In genomic region chr7:132577206-132578049, GRCh38 we compare ENCODE assay signal across 8 cellular contexts. TPM values are rescaled to one million over a fixed set of nuclear protein-coding genes. Genes with fewer than 3 reads are reported as not detected.
DNase-seq lines count a peak whose midpoint lies in the region; ATAC-seq, FAIRE-seq and TF ChIP-seq lines count a peak whose summit lies in the region.

No MANE protein-coding gene starts in this region.

- POLR2A ChIA-PET in H1 (lab: Charles Lee; ENCODE audit: partially characterized antibody): interaction anchor here (1.0 kb wide), 1 partner anchor 157 kb away, joined by 3 read pairs; no protein-coding TSS in a partner anchor

- H3K4me1 ChIP-seq in H1 (replicated peaks in 1 of 4; ENCODE audit: control insufficient read depth in 3 of 4, insufficient read depth in 4 of 4, low read length in 3 of 4) (peaks cover 12 to 41% (median 24%) of the 10 kb centered on the region in 4 experiments), thymus (ENCODE audit: control insufficient read depth, insufficient read depth, low read length) (no peaks in the 10 kb centered on the region)

- H2AFZ ChIP-seq in H1 (ENCODE audit: low read length): peak overlapping the region; percentile 64; the same call in 1 of the 2 replicates

- H3K27me3 ChIP-seq in H1 (replicated peaks in 1 of 4; ENCODE audit: control insufficient read depth in 3 of 4, extremely low read depth in 1 of 4, insufficient read depth in 3 of 4, low read length in 3 of 4): peaks cover 57 to 68% (median 62%) of the 10 kb centered on the region in 4 experiments
- H3K27me3 ChIP-seq in thymus (ENCODE audit: control insufficient read depth, insufficient read depth): peaks cover 68% of the 10 kb centered on the region

- no peak overlapping the region for H3K4ac ChIP-seq in H1 (replicated peaks; ENCODE audit: insufficient read length, low read depth, low read length)

- H3K4me3 Mint-ChIP-seq in memory B cell (peak overlapping the region; percentile 68), HFFc6 (no peak overlapping the region)

- no peak for TF ChIP-seq POLR2A in H1 (IDR thresholded peaks at IDR 0.05; ENCODE audit: control extremely low read depth in 1 of 2, low read depth in 2 of 2, low read length in 2 of 2)

- TF ChIP-seq EP300 in H1 (IDR thresholded peaks at IDR 0.05; ENCODE audit: borderline replicate concordance in 1 of 2, low read depth in 2 of 2, low read length in 2 of 2): no peak

- H3K27me3 Mint-ChIP-seq in memory B cell: peaks cover 26% of the 10 kb centered on the region
- H3K27me3 Mint-ChIP-seq in HFFc6 (ENCODE audit: insufficient read depth): peaks cover 48% of the 10 kb centered on the region

- no peak overlapping the region for H2AK5ac ChIP-seq in H1 (ENCODE audit: low read depth, low read length)

- H3K79me1 ChIP-seq in H1 (ENCODE audit: low read depth, low read length): no peaks in the 10 kb centered on the region

- H3K36me3 ChIP-seq in H1 (ENCODE audit: control insufficient read depth in 2 of 4, insufficient read depth in 4 of 4, low read length in 3 of 4): peaks cover 0 to 4% (median 0%) of the 10 kb centered on the region in 4 experiments; a peak in 1 of 8 replicates
- no peaks in the 10 kb centered on the region for H3K36me3 ChIP-seq in thymus (ENCODE audit: control insufficient read depth, insufficient read depth)

- H3K4me3 ChIP-seq in H1 (ENCODE audit: extremely low read depth in 1 of 4, insufficient read depth in 2 of 4, low read depth in 3 of 4, low read length in 4 of 4) (peak overlapping the region; percentile 32 to 66 (median 52)), thymus (ENCODE audit: low read length) (peak overlapping the region; percentile 38)

- no peaks in the 10 kb centered on the region for H3K36me3 Mint-ChIP-seq in memory B cell
- H3K36me3 Mint-ChIP-seq in HFFc6 (ENCODE audit: low read depth): no peaks in the 10 kb centered on the region

- H3K18ac ChIP-seq in H1 (ENCODE audit: extremely low read depth, low read length): no peak overlapping the region

- H3K9me3 ChIP-seq in H1 (ENCODE audit: insufficient read depth in 2 of 2, low read depth in 1 of 2, low read length in 1 of 2) (no peaks in the 10 kb centered on the region; a peak in 1 of 4 replicates), thymus (ENCODE audit: control insufficient read depth) (no peaks in the 10 kb centered on the region)

- TF ChIP-seq RAD21 in H1 (IDR thresholded peaks at IDR 0.05 in 1 of 2, conservative IDR thresholded peaks at IDR 0.05 in 1 of 2; ENCODE audit: low read depth in 2 of 2, low read length in 2 of 2): peak; percentile 12 to 26; a peak in 3 of 4 replicates

- H3K79me2 ChIP-seq in H1 (ENCODE audit: control insufficient read depth in 1 of 2, insufficient read depth in 2 of 2, low read length in 2 of 2): no peaks in the 10 kb centered on the region

- H2BK12ac ChIP-seq in H1 (ENCODE audit: low read depth, low read length): no peak overlapping the region

- H2BK20ac ChIP-seq in H1 (ENCODE audit: low read length): no peak overlapping the region

- H3K27ac ChIP-seq in H1 (ENCODE audit: low read depth, low read length) (no peak overlapping the region), thymus (ENCODE audit: low read depth) (no peak overlapping the region)

- H2BK15ac ChIP-seq in H1 (ENCODE audit: low read length): no peak overlapping the region

- no peak for TF ChIP-seq CTCF in GM13977 (IDR thresholded peaks at IDR 0.05; ENCODE audit: extremely low read depth, insufficient read depth, missing control alignments)
- peak in 2 of 3 experiments; percentile 15 to 30; a peak in 3 of 4 replicates for TF ChIP-seq CTCF in H1 (IDR thresholded peaks at IDR 0.05; ENCODE audit: control extremely low read depth in 1 of 3, insufficient read depth in 1 of 3, low read depth in 1 of 3, low read length in 3 of 3)
- TF ChIP-seq CTCF in HFFc6 (IDR thresholded peaks at IDR 0.05): no peak

- H2BK120ac ChIP-seq in H1 (replicated peaks; ENCODE audit: low read depth, low read length): no peak overlapping the region

- no peak overlapping the region for H3K23ac ChIP-seq in H1 (ENCODE audit: insufficient read length)

- ATAC-seq in memory B cell (ENCODE audit: low read depth): no peak
- ATAC-seq in GM21786 (IDR thresholded peaks at IDR 0.05; ENCODE audit: unreplicated experiment): no peak

- H4K8ac ChIP-seq in H1 (ENCODE audit: extremely low read depth, insufficient read depth, low read length): 0 out of 2 replicates have a peak overlapping the region, but pooled peaks have one; percentile 47

- H3K4me1 Mint-ChIP-seq in memory B cell (peaks cover 4% of the 10 kb centered on the region), HFFc6 (ENCODE audit: low read depth) (no peaks in the 10 kb centered on the region)

- H3K27ac Mint-ChIP-seq in memory B cell: no peak overlapping the region
- no peak overlapping the region for H3K27ac Mint-ChIP-seq in HFFc6

- peaks cover 13% of the 10 kb centered on the region; the same call in 1 of the 2 replicates for H3K23me2 ChIP-seq in H1 (ENCODE audit: low read depth, low read length)

- DNase-seq in 8988T (peak; percentile 56), GM13977 (ENCODE audit: low spot score) (peak; percentile 50), H1 (ENCODE audit: low read depth in 1 of 2, low spot score in 2 of 2) (peak in 1 of 2 experiments; percentile 75), memory B cell (ENCODE audit: low spot score in 2 of 2) (no peak), HFFc6 (no peak)

- no peak for FAIRE-seq in H1 (lab: Jason Lieb, UNC)

- no peak overlapping the region for H3K14ac ChIP-seq in H1 (ENCODE audit: insufficient read length)

- no peak overlapping the region for H3K9ac ChIP-seq in H1 (replicated peaks in 1 of 4; ENCODE audit: extremely low read depth in 1 of 4, low read depth in 3 of 4, low read length in 3 of 4)

- no peak overlapping the region for H4K91ac ChIP-seq in H1 (replicated peaks; ENCODE audit: insufficient read length, low read length)

- H4K5ac ChIP-seq in H1 (ENCODE audit: insufficient read length, low read depth, low read length): no peak overlapping the region

- no peak overlapping the region for H3K56ac ChIP-seq in H1 (replicated peaks; ENCODE audit: insufficient read length, low read depth, low read length)

- peak overlapping the region; percentile 74 to 84 for H3K4me2 ChIP-seq in H1 (ENCODE audit: insufficient read depth in 1 of 2, low read depth in 2 of 2, low read length in 2 of 2)

- WGBS in H1 (ENCODE audit: extremely low coverage in 1 of 2, insufficient coverage in 1 of 2, insufficient read length in 1 of 2, insufficient replicate concordance in 2 of 2, low coverage in 1 of 2, low lambda C conversion rate in 2 of 2, missing lambda C conversion rate in 1 of 2), 2 experiments: 8% methylated on average over 33 of the region's 65 CpGs; no CpG with 5 or more reads in 1 of the 2 experiments
- WGBS in thymus: 6% methylated on average over 65 of the region's 65 CpGs

- H4K20me1 ChIP-seq in H1 (replicated peaks in 1 of 2; ENCODE audit: control insufficient read depth in 1 of 2, insufficient read depth in 2 of 2, low read length in 2 of 2): peaks cover 2 to 5% of the 10 kb centered on the region in 2 experiments

- in situ Hi-C loops in GM13977 (cut with MboI; ENCODE audit: low pct_unique_long_range_greater_than_20kb, low sequenced_read_pairs, unreplicated experiment): loop anchor here (25.0 kb wide), 1 partner anchor 265 kb away; no protein-coding TSS in a partner anchor

- CTCF ChIA-PET in H1 (lab: Charles Lee; ENCODE audit: partially characterized antibody): interaction anchor here (0.9 to 3.0 kb wide), 26 partner anchors 8 to 888 kb away, joined by 3 to 26 read pairs (median 4); no protein-coding TSS in a partner anchor

- H3K9me3 Mint-ChIP-seq in memory B cell (no peaks in the 10 kb centered on the region), HFFc6 (no peaks in the 10 kb centered on the region)

- H2BK5ac ChIP-seq in H1 (ENCODE audit: low read depth, low read length): no peak overlapping the region

TF ChIP-seq in H1, 55 proteins besides CTCF, POLR2A, EP300 and RAD21 (continues in another document):
- TF ChIP-seq BCL11A (IDR thresholded peaks at IDR 0.05; ENCODE audit: low read depth in 2 of 2, low read length in 2 of 2) (no peak), CHD1 (IDR thresholded peaks at IDR 0.05; ENCODE audit: low read depth, low read length) (no peak), EZH2 (IDR thresholded peaks at IDR 0.05; ENCODE audit: low read depth, low read length, severe bottlenecking) (peak; percentile 65), HDAC6 (IDR thresholded peaks at IDR 0.05; ENCODE audit: low read depth, low read length) (no peak), SIN3A (conservative IDR thresholded peaks at IDR 0.05 in 1 of 2, IDR thresholded peaks at IDR 0.05 in 1 of 2; ENCODE audit: low read depth in 1 of 2, low read length in 2 of 2) (no peak), RFX5 (IDR thresholded peaks at IDR 0.05; ENCODE audit: borderline replicate concordance, low read depth, low read length) (no peak), KDM4A (IDR thresholded peaks at IDR 0.05; ENCODE audit: low read depth, low read length, severe bottlenecking) (peak; percentile 79), SUZ12 (IDR thresholded peaks at IDR 0.05; ENCODE audit: low read length) (peak; percentile 67), SAP30 (IDR thresholded peaks at IDR 0.05; ENCODE audit: insufficient read depth, insufficient replicate concordance, low read length) (no peak), SP1 (IDR thresholded peaks at IDR 0.05; ENCODE audit: low read depth, low read length) (no peak), RBBP5 (IDR thresholded peaks at IDR 0.05; ENCODE audit: borderline replicate concordance, low read depth, low read length) (0 out of 2 replicates have a peak, but pooled peaks have one; percentile 12), PHF8 (conservative IDR thresholded peaks at IDR 0.05; ENCODE audit: low read depth, low read length) (no peak), MAX (IDR thresholded peaks at IDR 0.05) (peak; percentile 28; the same call in 1 of the 2 replicates), SIRT6 (IDR thresholded peaks at IDR 0.05; ENCODE audit: low read length) (no peak)

RNA-seq across cellular contexts. Expression of gene PLXNA4, which starts 1.2 kb away (rescaled TPM):
- polyA plus RNA-seq in PFSK-1 (2012; ENCODE audit: insufficient read length, low read depth): 0.19 TPM
- total RNA-seq in H1 (2021; fragmentation: NEBNext Ultra II Directional; extraction: Animal tissue kit (Norgen Biotek cat#: 25700)): 0.76 and 1.8 TPM in 2 replicates
- polyA plus RNA-seq in H1 (2011; rRNA removed) (0.44 and 0.79 TPM in 2 replicates), thymus (0.21 TPM)
- polyA plus RNA-seq in H1 (2011; cell fraction: cytosol; rRNA removed): 0.40 TPM
- 0.88 TPM for polyA plus RNA-seq in H1 (2011; cell fraction: nucleus; rRNA removed)
- polyA plus RNA-seq in H1 (2012, experiment 1 of 2): 0.51 to 1.1 TPM (median 0.55 TPM) in 4 replicates
- 0.26 TPM for polyA plus RNA-seq in H1 (2012, experiment 2 of 2)
- polyA plus RNA-seq in H1 (2013, experiment 1 of 2): 0.69 TPM
- polyA plus RNA-seq in H1 (2013, experiment 2 of 2): 0.63 TPM
- 2.0 and 2.7 TPM in 2 replicates for polyA minus RNA-seq in H1 (2011; rRNA and poly(A)+ RNA removed)
- 1.0 TPM for polyA minus RNA-seq in H1 (2011; cell fraction: cytosol; rRNA and poly(A)+ RNA removed)
- polyA minus RNA-seq in H1 (2011; cell fraction: nucleus; rRNA and poly(A)+ RNA removed): 1.6 TPM
- total RNA-seq in HFFc6 (2021; fragmentation: NEBNext Ultra II Directional; extraction: Animal tissue kit (Norgen Biotek cat#: 25700)): under 1 TPM in 4 of 6 experiments, not detected in 2; 0.02 to 0.14 (median 0.05) TPM

Comparison
In these comparisons a context has a peak if more than half of its experiments do, and no peak if none do; other contexts are left out.
1. DNase-seq: peak in 8988T (single experiment) and GM13977 (single experiment); none in memory B cell (0 of 2) and HFFc6 (single experiment).
2. CTCF ChIP-seq: peak in H1 (2 of 3); none in GM13977 (single experiment) and HFFc6 (single experiment).